In the genomic region with DNA sequence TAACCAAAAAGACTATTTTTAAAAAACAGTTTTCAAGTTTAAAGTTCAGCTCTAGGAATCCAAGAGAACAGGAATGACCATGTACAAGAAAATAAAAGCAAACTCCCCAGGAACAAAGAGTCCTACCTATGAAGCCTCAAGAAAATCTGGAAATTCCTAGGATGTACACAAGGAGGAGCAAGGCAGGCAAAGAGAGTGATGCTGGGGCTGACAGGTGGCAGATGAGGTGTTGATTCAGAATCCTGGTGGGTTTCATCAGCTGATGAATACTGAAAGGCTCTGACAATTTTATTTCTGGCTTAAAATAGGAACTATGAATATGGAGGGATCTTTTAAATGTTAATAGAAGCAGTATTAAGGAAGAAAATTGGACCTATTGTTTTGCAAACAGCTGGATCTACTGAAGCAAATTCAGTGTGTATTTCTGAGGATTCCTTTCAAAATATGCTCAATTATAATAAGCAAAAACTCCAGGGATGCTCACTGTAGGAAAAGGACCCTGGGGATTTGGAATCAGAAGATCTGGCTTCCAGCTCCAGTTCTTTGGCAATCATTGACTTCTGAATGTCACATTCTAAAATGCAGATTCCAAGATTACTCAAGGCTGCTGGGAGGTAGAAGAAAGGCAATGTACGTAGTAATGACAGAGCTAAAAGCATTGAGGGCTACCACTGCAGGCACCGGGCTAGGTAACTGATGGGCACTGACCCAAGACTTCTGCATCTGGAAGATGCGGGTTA, we compare ENCODE assay signal across 19 cellular contexts. TPM values are rescaled to one million over a fixed set of nuclear protein-coding genes. Genes with fewer than 3 reads are reported as not detected.
DNase-seq lines count a peak whose midpoint lies in the region; ATAC-seq, FAIRE-seq and TF ChIP-seq lines count a peak whose summit lies in the region.
"Had no signal": no experiment of that assay in that cellular context is flagged by ENCODE, and none has a peak within 500 bp of the region (broad histone marks: within the 10 kb centered on the region; RNA-seq: fewer than 3 reads in every experiment).

No MANE protein-coding gene starts in this region.

- no peak overlapping the region for H4K91ac ChIP-seq in H1 (replicated peaks; ENCODE audit: insufficient read length, low read length)

- no peak overlapping the region for H2BK15ac ChIP-seq in H1 (ENCODE audit: low read length)

- H3K4me3 Mint-ChIP-seq in neural crest cell, result no peak overlapping the region
- H3K4me3 Mint-ChIP-seq in glutamatergic neuron (ENCODE audit: unreplicated experiment), result no peak overlapping the region
- no peak overlapping the region for H3K4me3 Mint-ChIP-seq in activated naive CD4-positive, alpha-beta T cell treated with anti-CD3 and anti-CD28 coated beads, Interleukin-2, amount 10 ng/mL, durations not matched to agents 7 days and 5 days
- H3K4me3 Mint-ChIP-seq: activated CD4-positive, alpha-beta memory T cell treated with anti-CD3 and anti-CD28 coated beads, Interleukin-2, amount 10 ng/mL, durations not matched to agents 7 days and 5 days had no signal

- H3K36me3 Mint-ChIP-seq in neural crest cell (ENCODE audit: low read depth) (no peaks in the 10 kb centered on the region), glutamatergic neuron (ENCODE audit: unreplicated experiment) (no peaks in the 10 kb centered on the region)
- H3K36me3 Mint-ChIP-seq in activated naive CD4-positive, alpha-beta T cell treated with anti-CD3 and anti-CD28 coated beads, Interleukin-2, amount 10 ng/mL, durations not matched to agents 7 days and 5 days, result no peaks in the 10 kb centered on the region

- no peak overlapping the region for H3K9ac ChIP-seq in MM.1S (ENCODE audit: low read length)
- no peak overlapping the region for H3K9ac ChIP-seq in H1 (replicated peaks in 1 of 4; ENCODE audit: extremely low read depth in 1 of 4, low read depth in 3 of 4, low read length in 3 of 4)

- no peak for TF ChIP-seq EP300 in H1 (IDR thresholded peaks at IDR 0.05; ENCODE audit: borderline replicate concordance in 1 of 2, low read depth in 2 of 2, low read length in 2 of 2)

- ATAC-seq in GM18873 (IDR thresholded peaks at IDR 0.05; ENCODE audit: low FRiP score, unreplicated experiment), result no peak
- ATAC-seq: stimulated activated naive CD8-positive, alpha-beta T cell treated with anti-CD3 and anti-CD28 coated beads, Interleukin-15, Interleukin-2, amounts not matched to agents 100 U/mL and 50 U/mL, for 24 hours; T-helper 17 cell had no signal

- H3K79me1 ChIP-seq in H1 (ENCODE audit: low read depth, low read length), result no peaks in the 10 kb centered on the region

- H3K4me3 ChIP-seq in MM.1S (ENCODE audit: low read length) (no peak overlapping the region), H1 (ENCODE audit: extremely low read depth in 1 of 4, insufficient read depth in 2 of 4, low read depth in 3 of 4, low read length in 4 of 4) (no peak overlapping the region)

- POLR2A ChIA-PET in H1 (lab: Charles Lee; ENCODE audit: partially characterized antibody), result interaction anchor here (0.8 kb wide), 1 partner anchor 28 kb away, joined by 3 read pairs; a partner anchor contains a TSS

- no peaks in the 10 kb centered on the region for H3K36me3 ChIP-seq in MM.1S (replicated peaks; ENCODE audit: insufficient read depth, low read length)
- no peaks in the 10 kb centered on the region for H3K36me3 ChIP-seq in H1 (ENCODE audit: control insufficient read depth in 2 of 4, insufficient read depth in 4 of 4, low read length in 3 of 4)

- peak; percentile 51 to 66 for TF ChIP-seq RAD21 in H1 (IDR thresholded peaks at IDR 0.05 in 1 of 2, conservative IDR thresholded peaks at IDR 0.05 in 1 of 2; ENCODE audit: low read depth in 2 of 2, low read length in 2 of 2)

- H3F3A ChIP-seq in MM.1S (ENCODE audit: insufficient read depth, low read length), result no peaks in the 10 kb centered on the region

- no peaks in the 10 kb centered on the region for H3K23me2 ChIP-seq in H1 (ENCODE audit: low read depth, low read length)

- FAIRE-seq in D721Med (lab: Jason Lieb, UNC) (no peak), H1 (lab: Jason Lieb, UNC) (no peak)
- FAIRE-seq: GM19239 had no signal

- no peaks in the 10 kb centered on the region for H3K9me3 ChIP-seq in MM.1S (replicated peaks; ENCODE audit: insufficient read depth, low read length)
- H3K9me3 ChIP-seq in H1 (ENCODE audit: insufficient read depth in 2 of 2, low read depth in 1 of 2, low read length in 1 of 2), result no peaks in the 10 kb centered on the region

- H2BK20ac ChIP-seq in H1 (ENCODE audit: low read length), result no peak overlapping the region

- H3K9me3 Mint-ChIP-seq in neural crest cell (no peaks in the 10 kb centered on the region), glutamatergic neuron (ENCODE audit: unreplicated experiment) (no peaks in the 10 kb centered on the region)
- H3K9me3 Mint-ChIP-seq in activated naive CD4-positive, alpha-beta T cell treated with anti-CD3 and anti-CD28 coated beads, Interleukin-2, amount 10 ng/mL, durations not matched to agents 7 days and 5 days, result no peaks in the 10 kb centered on the region
- H3K9me3 Mint-ChIP-seq: activated CD4-positive, alpha-beta memory T cell treated with anti-CD3 and anti-CD28 coated beads, Interleukin-2, amount 10 ng/mL, durations not matched to agents 7 days and 5 days had no signal

- H3K4ac ChIP-seq in H1 (replicated peaks; ENCODE audit: insufficient read length, low read depth, low read length), result no peak overlapping the region

- H3K4me1 ChIP-seq in MM.1S (ENCODE audit: low read length) (no peaks in the 10 kb centered on the region), H1 (replicated peaks in 1 of 4; ENCODE audit: control insufficient read depth in 3 of 4, insufficient read depth in 4 of 4, low read length in 3 of 4) (no peaks in the 10 kb centered on the region)

- H3K9me2 ChIP-seq in MM.1S (replicated peaks; ENCODE audit: insufficient read depth, low read length), result no peaks in the 10 kb centered on the region

- no peak overlapping the region for H3K18ac ChIP-seq in H1 (ENCODE audit: extremely low read depth, low read length)

- 81% methylated on average over 3 of the region's 3 CpGs; no CpG with 5 or more reads in 1 of the 2 experiments for WGBS in H1 (ENCODE audit: extremely low coverage in 1 of 2, insufficient coverage in 1 of 2, insufficient read length in 1 of 2, insufficient replicate concordance in 2 of 2, low coverage in 1 of 2, low lambda C conversion rate in 2 of 2, missing lambda C conversion rate in 1 of 2), 2 experiments

- H2AFZ ChIP-seq in MM.1S (ENCODE audit: low read length) (no peak overlapping the region), H1 (ENCODE audit: low read length) (no peak overlapping the region)

- H3K27me3 ChIP-seq in MM.1S (replicated peaks; ENCODE audit: insufficient read depth, low read length) (no peaks in the 10 kb centered on the region), H1 (replicated peaks in 1 of 4; ENCODE audit: control insufficient read depth in 3 of 4, extremely low read depth in 1 of 4, insufficient read depth in 3 of 4, low read length in 3 of 4) (no peaks in the 10 kb centered on the region)

- no peak overlapping the region for H4K8ac ChIP-seq in H1 (ENCODE audit: extremely low read depth, insufficient read depth, low read length)

- no peak overlapping the region for H2BK5ac ChIP-seq in H1 (ENCODE audit: low read depth, low read length)

- H3K79me2 ChIP-seq in MM.1S (ENCODE audit: low read length), result no peaks in the 10 kb centered on the region
- H3K79me2 ChIP-seq in H1 (ENCODE audit: control insufficient read depth in 1 of 2, insufficient read depth in 2 of 2, low read length in 2 of 2), result no peaks in the 10 kb centered on the region

- H4K20me1 ChIP-seq in MM.1S (ENCODE audit: insufficient read depth, low read length) (no peaks in the 10 kb centered on the region), H1 (replicated peaks in 1 of 2; ENCODE audit: control insufficient read depth in 1 of 2, insufficient read depth in 2 of 2, low read length in 2 of 2) (no peaks in the 10 kb centered on the region)

- H3K27ac Mint-ChIP-seq in neural crest cell (ENCODE audit: unreplicated experiment) (no peak overlapping the region), glutamatergic neuron (ENCODE audit: unreplicated experiment) (no peak overlapping the region)
- H3K27ac Mint-ChIP-seq in activated naive CD4-positive, alpha-beta T cell treated with anti-CD3 and anti-CD28 coated beads, Interleukin-2, amount 10 ng/mL, durations not matched to agents 7 days and 5 days, result no peak overlapping the region
- H3K27ac Mint-ChIP-seq: activated CD4-positive, alpha-beta memory T cell treated with anti-CD3 and anti-CD28 coated beads, Interleukin-2, amount 10 ng/mL, durations not matched to agents 7 days and 5 days; T-helper 17 cell had no signal

- no peak overlapping the region for H2BK12ac ChIP-seq in H1 (ENCODE audit: low read depth, low read length)

- DNase-seq in D721Med (ENCODE audit: insufficient read length, low spot score), result no peak
- DNase-seq in MM.1S, result no peak
- no peak for DNase-seq in H1 (ENCODE audit: low read depth in 1 of 2, low spot score in 2 of 2)
- DNase-seq in neural crest cell (ENCODE audit: low read depth, low spot score), result no peak
- no peak for DNase-seq in glutamatergic neuron
- DNase-seq in DMS114 treated with DMSO at 0.1 percent for 48 hours (lab: John Stamatoyannopoulos, UW; ENCODE audit: unreplicated experiment), result no peak
- no peak for DNase-seq in activated naive CD4-positive, alpha-beta T cell treated with anti-CD3 and anti-CD28 coated beads, Interleukin-2, amount 10 ng/mL, durations not matched to agents 7 days and 5 days
- DNase-seq: activated CD4-positive, alpha-beta memory T cell treated with anti-CD3 and anti-CD28 coated beads, Interleukin-2, amount 10 ng/mL, durations not matched to agents 7 days and 5 days; activated naive CD4-positive, alpha-beta T cell treated with Interleukin-2 at 50 U/mL for 16 hours; KBM-7; NCI-H2107; stimulated activated CD4-positive, alpha-beta T cell treated with anti-CD3 and anti-CD28 coated beads, Interleukin-4, amount 100 ng/mL, for 1 hour; stimulated activated naive CD8-positive, alpha-beta T cell treated with anti-CD3 and anti-CD28 coated beads, Interleukin-15, Interleukin-2, amounts not matched to agents 100 U/mL and 50 U/mL, for 24 hours; T-helper 17 cell had no signal

- no peak overlapping the region for H2AK5ac ChIP-seq in H1 (ENCODE audit: low read depth, low read length)

- H3K56ac ChIP-seq in H1 (replicated peaks; ENCODE audit: insufficient read length, low read depth, low read length), result no peak overlapping the region

- no peak overlapping the region for H2BK120ac ChIP-seq in H1 (replicated peaks; ENCODE audit: low read depth, low read length)

- H3K27ac ChIP-seq in MM.1S (ENCODE audit: low read length), result no peak overlapping the region
- no peak overlapping the region for H3K27ac ChIP-seq in H1 (ENCODE audit: low read depth, low read length)

- H3K27me3 Mint-ChIP-seq in neural crest cell (ENCODE audit: low read depth) (no peaks in the 10 kb centered on the region), glutamatergic neuron (ENCODE audit: unreplicated experiment) (no peaks in the 10 kb centered on the region)
- peaks cover 3% of the 10 kb centered on the region for H3K27me3 Mint-ChIP-seq in activated naive CD4-positive, alpha-beta T cell treated with anti-CD3 and anti-CD28 coated beads, Interleukin-2, amount 10 ng/mL, durations not matched to agents 7 days and 5 days

- CTCF ChIA-PET in H1 (lab: Charles Lee; ENCODE audit: partially characterized antibody), result interaction anchor here (0.5 to 5.1 kb wide), 35 partner anchors 9 to 627 kb away, joined by 3 to 54 read pairs (median 4); a partner anchor contains a TSS
- CTCF ChIA-PET in activated naive CD4-positive, alpha-beta T cell treated with anti-CD3 and anti-CD28 coated beads, Interleukin-2, amount 10 ng/mL, durations not matched to agents 7 days and 5 days (lab: Charles Lee), result interaction anchor here (0.7 kb wide), 1 partner anchor 40 kb away, joined by 3 read pairs; no protein-coding TSS in a partner anchor

- H4K5ac ChIP-seq in H1 (ENCODE audit: insufficient read length, low read depth, low read length), result no peak overlapping the region

- TF ChIP-seq CTCF in D721Med (IDR thresholded peaks at IDR 0.05; ENCODE audit: insufficient read depth, missing control alignments), result peak; percentile 15
- peak; percentile 5; the same call in 1 of the 2 replicates for TF ChIP-seq CTCF in MM.1S (IDR thresholded peaks at IDR 0.05; ENCODE audit: low read length)
- TF ChIP-seq CTCF in H1 (IDR thresholded peaks at IDR 0.05; ENCODE audit: control extremely low read depth in 1 of 3, insufficient read depth in 1 of 3, low read depth in 1 of 3, low read length in 3 of 3), result peak in 2 of 3 experiments; percentile 38 to 51; a peak in 3 of 4 replicates
- TF ChIP-seq CTCF in neural crest cell (conservative IDR thresholded peaks at IDR 0.05), result peak; percentile 37
- no peak for TF ChIP-seq CTCF in glutamatergic neuron (IDR thresholded peaks at IDR 0.05; ENCODE audit: partially characterized antibody, unreplicated experiment)

- H3K4me2 ChIP-seq in MM.1S (ENCODE audit: low read depth, low read length), result no peak overlapping the region
- no peak overlapping the region for H3K4me2 ChIP-seq in H1 (ENCODE audit: insufficient read depth in 1 of 2, low read depth in 2 of 2, low read length in 2 of 2)

- no peaks in the 10 kb centered on the region for H3K4me1 Mint-ChIP-seq in neural crest cell
- H3K4me1 Mint-ChIP-seq in glutamatergic neuron (ENCODE audit: low read depth, unreplicated experiment), result no peaks in the 10 kb centered on the region
- no peaks in the 10 kb centered on the region for H3K4me1 Mint-ChIP-seq in activated naive CD4-positive, alpha-beta T cell treated with anti-CD3 and anti-CD28 coated beads, Interleukin-2, amount 10 ng/mL, durations not matched to agents 7 days and 5 days
- H3K4me1 Mint-ChIP-seq: activated CD4-positive, alpha-beta memory T cell treated with anti-CD3 and anti-CD28 coated beads, Interleukin-2, amount 10 ng/mL, durations not matched to agents 7 days and 5 days had no signal

- H3K23ac ChIP-seq in H1 (ENCODE audit: insufficient read length), result no peak overlapping the region

- H3K14ac ChIP-seq in H1 (ENCODE audit: insufficient read length), result no peak overlapping the region

- no peak for TF ChIP-seq POLR2A in H1 (IDR thresholded peaks at IDR 0.05; ENCODE audit: control extremely low read depth in 1 of 2, low read depth in 2 of 2, low read length in 2 of 2)

RNA-seq across cellular contexts. Expression of a gene that starts 28.0 kb away (rescaled TPM):
- total RNA-seq in H1 (2021; fragmentation: NEBNext Ultra II Directional; extraction: Animal tissue kit (Norgen Biotek cat#: 25700)), result 0.65 and 0.95 TPM in 2 replicates
- 0.80 and 1.0 TPM in 2 replicates for polyA plus RNA-seq in H1 (2011; rRNA removed)
- polyA plus RNA-seq in H1 (2011; cell fraction: cytosol; rRNA removed), result 0.90 TPM
- 2.2 TPM for polyA plus RNA-seq in H1 (2011; cell fraction: nucleus; rRNA removed)
- polyA plus RNA-seq in H1 (2012, experiment 1 of 2), result 0.70 to 1.0 TPM (median 0.86 TPM) in 4 replicates
- 0.96 TPM for polyA plus RNA-seq in H1 (2012, experiment 2 of 2)
- 1.4 TPM for polyA plus RNA-seq in H1 (2013, experiment 1 of 2)
- 1.3 TPM for polyA plus RNA-seq in H1 (2013, experiment 2 of 2)
- 2.2 and 2.5 TPM in 2 replicates for polyA minus RNA-seq in H1 (2011; rRNA and poly(A)+ RNA removed)
- 0.22 TPM for polyA minus RNA-seq in H1 (2011; cell fraction: cytosol; rRNA and poly(A)+ RNA removed)
- polyA minus RNA-seq in H1 (2011; cell fraction: nucleus; rRNA and poly(A)+ RNA removed), result 4.5 TPM
- 0.72 and 1.0 TPM in 2 replicates for total RNA-seq in neural crest cell
- total RNA-seq in glutamatergic neuron (ENCODE audit: unreplicated experiment), result not detected
- total RNA-seq: OCI-LY7 had no signal

RNA-seq across cellular contexts. Expression of a gene that starts 35.6 kb away (rescaled TPM):
- not detected in 2 replicates for total RNA-seq in H1 (2021; fragmentation: NEBNext Ultra II Directional; extraction: Animal tissue kit (Norgen Biotek cat#: 25700))
- polyA plus RNA-seq in H1 (2011; rRNA removed), result not detected in 2 replicates
- not detected for polyA plus RNA-seq in H1 (2011; cell fraction: cytosol; rRNA removed)
- polyA plus RNA-seq in H1 (2011; cell fraction: nucleus; rRNA removed), result not detected
- not detected in 4 replicates for polyA plus RNA-seq in H1 (2012, experiment 1 of 2)
- not detected for polyA plus RNA-seq in H1 (2012, experiment 2 of 2)
- polyA plus RNA-seq in H1 (2013, experiment 1 of 2), result not detected
- polyA plus RNA-seq in H1 (2013, experiment 2 of 2), result not detected
- not detected in 2 replicates for polyA minus RNA-seq in H1 (2011; rRNA and poly(A)+ RNA removed)
- not detected for polyA minus RNA-seq in H1 (2011; cell fraction: cytosol; rRNA and poly(A)+ RNA removed)
- not detected for polyA minus RNA-seq in H1 (2011; cell fraction: nucleus; rRNA and poly(A)+ RNA removed)
- total RNA-seq in neural crest cell (not detected in 2 replicates), glutamatergic neuron (ENCODE audit: unreplicated experiment) (not detected)
- total RNA-seq: activated CD4-positive, alpha-beta memory T cell treated with anti-CD3 and anti-CD28 coated beads, Interleukin-2, amount 10 ng/mL, durations not matched to agents 7 days and 5 days; H4; OCI-LY7; osteoblast; T-helper 17 cell had no signal
